ENCODE assay signal across 1 cellular context in genomic region chr5:14261237-14261636, GRCh38.
TF ChIP-seq lines count a peak whose summit lies in the region.

No MANE protein-coding gene starts in this region.

TF ChIP-seq in GM23338, 12 proteins besides CTCF, POLR2A, EP300 and RAD21 (continued from another document):
- TF ChIP-seq POLR2AphosphoS5 (IDR thresholded peaks at IDR 0.05; ENCODE audit: low read depth) (no peak), ETS1 (IDR thresholded peaks at IDR 0.05) (no peak), EZH2 (IDR thresholded peaks at IDR 0.05; ENCODE audit: low read depth, unreplicated experiment) (no peak), STAT1 (IDR thresholded peaks at IDR 0.05; ENCODE audit: unreplicated experiment) (no peak), ZNF114 (CRISPR knock-in tag; IDR thresholded peaks at IDR 0.05) (no peak), ZNF331 (CRISPR knock-in tag; IDR thresholded peaks at IDR 0.05; ENCODE audit: low read depth) (no peak), EZH2phosphoT487 (IDR thresholded peaks at IDR 0.05; ENCODE audit: unreplicated experiment) (no peak), JUNB (IDR thresholded peaks at IDR 0.05; ENCODE audit: unreplicated experiment) (no peak)
